Comparison of ENCODE assay signal across 31 cellular contexts in the genomic region with DNA sequence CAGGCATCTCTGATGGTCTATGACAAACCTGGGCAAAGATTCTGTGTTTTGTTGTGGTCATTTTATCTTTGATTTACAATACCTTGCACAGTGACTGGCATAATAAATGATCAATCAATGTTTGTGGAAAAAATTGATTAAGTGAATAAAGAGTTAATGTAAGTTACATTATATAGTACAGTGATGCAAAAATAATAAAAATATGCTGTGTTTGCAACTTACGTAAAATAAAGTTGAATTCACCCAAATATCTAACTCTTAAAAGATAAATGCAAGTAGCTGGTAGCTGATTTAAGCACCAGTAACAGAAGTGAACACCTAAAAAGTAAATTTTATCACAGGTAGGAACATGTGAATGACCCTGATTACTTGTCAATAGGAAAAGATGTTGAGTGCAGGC.
"Had no signal": no experiment of that assay in that cellular context is flagged by ENCODE, and none has a peak within 500 bp of the region (broad histone marks: within the 10 kb centered on the region; RNA-seq: fewer than 3 reads in every experiment).

No MANE protein-coding gene starts in this region.

- H3K4me3 Mint-ChIP-seq: naive thymus-derived CD4-positive, alpha-beta T cell; natural killer cell; nephron; neural progenitor cell; stimulated activated memory B cell treated with anti-CD40 and anti-IgM and Interleukin-4, amounts not matched to agents 10 μg/mL and 1 μg/mL and 100 μg/mL, for 72 hours had no signal

- H3K9me3 Mint-ChIP-seq: natural killer cell; nephron; neural progenitor cell; stimulated activated memory B cell treated with anti-CD40 and anti-IgM and Interleukin-4, amounts not matched to agents 10 μg/mL and 1 μg/mL and 100 μg/mL, for 72 hours had no signal

- H3K27ac Mint-ChIP-seq: naive thymus-derived CD4-positive, alpha-beta T cell; natural killer cell; nephron; neural progenitor cell; progenitor cell of endocrine pancreas; stimulated activated memory B cell treated with anti-CD40 and anti-IgM and Interleukin-4, amounts not matched to agents 10 μg/mL and 1 μg/mL and 100 μg/mL, for 72 hours had no signal

- H3K27me3 ChIP-seq: neural progenitor cell, ovary, spleen, stomach, thyroid gland, tibial nerve, upper lobe of left lung, vagina had no signal

- H3K4me1 ChIP-seq: neural progenitor cell, parathyroid adenoma, psoas muscle, spleen, stomach, thyroid gland, tibial nerve, upper lobe of left lung, vagina had no signal

- H3K9me3 ChIP-seq: ovary, psoas muscle, spleen, stomach, thoracic aorta, thyroid gland, tibial nerve, upper lobe of left lung, vagina had no signal

- H2AFZ ChIP-seq: neural progenitor cell, parathyroid adenoma had no signal

- H3K27ac ChIP-seq: neural progenitor cell, ovary, parathyroid adenoma, psoas muscle, skin epidermis, spleen, stomach, thoracic aorta, thyroid gland, tibial nerve, upper lobe of left lung, vagina had no signal

- FAIRE-seq: urothelium cell line had no signal

- ATAC-seq: naive thymus-derived CD4-positive, alpha-beta T cell; natural killer cell; psoas muscle; right cardiac atrium; sciatic nerve; stimulated activated memory B cell treated with anti-CD40 and anti-IgM and Interleukin-4, amounts not matched to agents 10 μg/mL and 1 μg/mL and 100 μg/mL, for 72 hours; stimulated activated naive CD8-positive, alpha-beta T cell treated with anti-CD3 and anti-CD28 coated beads, Interleukin-15, Interleukin-2, amounts not matched to agents 100 U/mL and 50 U/mL, for 24 hours had no signal

- H3K27me3 Mint-ChIP-seq: progenitor cell of endocrine pancreas; stimulated activated memory B cell treated with anti-CD40 and anti-IgM and Interleukin-4, amounts not matched to agents 10 μg/mL and 1 μg/mL and 100 μg/mL, for 72 hours had no signal

- H3K4me2 ChIP-seq: neural progenitor cell, smooth muscle cell had no signal

- H3K4me1 Mint-ChIP-seq: natural killer cell; nephron; neural progenitor cell; stimulated activated memory B cell treated with anti-CD40 and anti-IgM and Interleukin-4, amounts not matched to agents 10 μg/mL and 1 μg/mL and 100 μg/mL, for 72 hours had no signal

- H3K4me3 ChIP-seq: neural progenitor cell, ovary, psoas muscle, skin epidermis, smooth muscle cell, spleen, stomach, thoracic aorta, thyroid gland, tibial nerve, upper lobe of left lung, vagina had no signal

- H3K79me2 ChIP-seq: parathyroid adenoma had no signal

- H3K9ac ChIP-seq: neural progenitor cell, parathyroid adenoma had no signal

- DNase-seq: naive thymus-derived CD4-positive, alpha-beta T cell; natural killer cell; occipital lobe; ovary; posterior cingulate gyrus; psoas muscle; right cardiac atrium; spleen; stimulated activated CD4-positive, alpha-beta T cell treated with anti-CD3 and anti-CD28 coated beads, Interleukin-12 subunit alpha, Interleukin-12 subunit beta, amount 100 ng/mL, for 4 hours; stimulated activated CD4-positive, alpha-beta T cell treated with anti-CD3 and anti-CD28 coated beads, Interleukin-1b, Interleukin-23, amount 100 ng/mL, for 48 hours; stimulated activated CD4-positive, alpha-beta T cell treated with anti-CD3 and anti-CD28 coated beads, Interleukin-4, amount 100 ng/mL, for 1 hour; stimulated activated CD4-positive, alpha-beta T cell treated with anti-CD3 and anti-CD28 coated beads, Interleukin-4, amount 100 ng/mL, for 4 hours; stimulated activated CD8-positive, alpha-beta memory T cell treated with anti-CD3 and anti-CD28 coated beads, Interleukin-4, amount 100 ng/mL, for 48 hours; stimulated activated naive CD4-positive, alpha-beta T cell; stimulated activated naive CD8-positive, alpha-beta T cell treated with anti-CD3 and anti-CD28 coated beads, Interleukin-15, Interleukin-2, amounts not matched to agents 100 U/mL and 50 U/mL, for 24 hours; stomach; thyroid gland; trophoblast cell; upper lobe of left lung had no signal

- H3K36me3 ChIP-seq: neural progenitor cell, ovary, thoracic aorta, thyroid gland, vagina had no signal
